29 cellular contexts compared by ENCODE assay signal in the genomic region with DNA sequence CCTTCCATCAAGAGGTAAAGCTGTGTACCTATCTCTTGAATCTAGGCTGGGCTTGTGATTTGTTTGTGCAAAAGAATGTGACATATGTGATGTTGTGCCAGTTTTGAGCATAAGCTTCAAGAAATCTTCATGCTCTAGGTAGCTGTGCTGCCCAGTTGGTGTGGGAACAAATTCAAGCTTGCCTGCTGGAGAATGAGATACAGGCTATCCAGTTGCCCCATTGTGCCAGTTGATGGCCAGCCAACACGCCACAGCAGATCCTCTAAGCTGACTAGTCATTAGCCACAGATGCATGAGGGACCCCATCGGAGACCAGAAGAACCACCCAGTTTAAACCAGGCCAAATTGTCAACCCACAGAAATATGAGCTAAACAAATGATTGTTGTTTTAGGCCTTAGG.
DNase-seq lines count a peak whose midpoint lies in the region; ATAC-seq and TF ChIP-seq lines count a peak whose summit lies in the region.
"Had no signal": no experiment of that assay in that cellular context is flagged by ENCODE, and none has a peak within 500 bp of the region (broad histone marks: within the 10 kb centered on the region; RNA-seq: fewer than 3 reads in every experiment).

No MANE protein-coding gene starts in this region.

- no peak for TF ChIP-seq POLR2A in heart left ventricle (IDR thresholded peaks at IDR 0.05)

- no peaks in the 10 kb centered on the region for H3K4me1 ChIP-seq in heart left ventricle
- H3K4me1 ChIP-seq: A549, BE2C, Caco-2 had no signal

- ATAC-seq in activated CD4-positive, CD25-positive, alpha-beta regulatory T cell treated with anti-CD3 and anti-CD28 coated beads, Interleukin-2, amount 50 U/mL, for 24 hours: no peak
- no peak for ATAC-seq in heart left ventricle
- ATAC-seq: A549; CD8-positive, alpha-beta T cell had no signal

- in situ Hi-C loops in G401 (cut with HindIII; ENCODE audit: low sequenced_read_pairs): no loop called here

- intact Hi-C loops in heart left ventricle (cut with DNase I): no loop called here

- no peak overlapping the region for H3K27ac ChIP-seq in heart left ventricle
- H3K27ac ChIP-seq: 22Rv1; A549; BLaER1; BLaER1 treated with 17β-estradiol and CSF1 and Interleukin-3, amounts not matched to agents 10 nM and 100 nM; C4-2B had no signal

- DNase-seq in G401 (ENCODE audit: low spot score) (peak; percentile 5), cerebellum (ENCODE audit: low spot score) (peak; percentile 12), heart left ventricle (no peak)
- DNase-seq: 8988T; ACHN; AML-193; BE2C; C1 segment of cervical spinal cord; Caco-2; Calu3; CD4-positive, alpha-beta memory T cell; CD4-positive, alpha-beta T cell; CD4-positive, CD25-positive, alpha-beta regulatory T cell; CD8-positive, alpha-beta memory T cell; CD8-positive, alpha-beta T cell; COR-L47; DMS 273 treated with DMSO at 0.1 percent for 48 hours; DMS153; DMS53; DMS79; DMS79 treated with DMSO at 0.1 percent for 48 hours; DND-41; EL had no signal

- no peaks in the 10 kb centered on the region for H3K36me3 ChIP-seq in heart left ventricle
- H3K36me3 ChIP-seq: BE2C; BLaER1; BLaER1 treated with 17β-estradiol and CSF1 and Interleukin-3, amounts not matched to agents 10 nM and 100 nM had no signal

- H3K4me3 ChIP-seq in heart left ventricle: no peak overlapping the region
- H3K4me3 ChIP-seq: A549; BLaER1; BLaER1 treated with 17β-estradiol and CSF1 and Interleukin-3, amounts not matched to agents 10 nM and 100 nM had no signal

- 60 to 92% (median 90%) methylated on average over 2 of the region's 2 CpGs for WGBS in heart left ventricle, 4 donors

- no peaks in the 10 kb centered on the region for H3K9me3 ChIP-seq in heart left ventricle
- H3K9me3 ChIP-seq: A549, BE2C, BLaER1, Caco-2 had no signal

- no peak for TF ChIP-seq CTCF in heart left ventricle (IDR thresholded peaks at IDR 0.05)

- H3K27me3 ChIP-seq in heart left ventricle: no peaks in the 10 kb centered on the region
- H3K27me3 ChIP-seq: BE2C; BLaER1; BLaER1 treated with 17β-estradiol and CSF1 and Interleukin-3, amounts not matched to agents 10 nM and 100 nM had no signal

Comparison
In these comparisons a context has a peak if more than half of its experiments do, and no peak if none do; other contexts are left out.
1. DNase-seq: peak in G401 (single experiment) and cerebellum (single experiment); none in heart left ventricle (0 of 5).